ENCODE assay signal across 28 cellular contexts in the genomic region with DNA sequence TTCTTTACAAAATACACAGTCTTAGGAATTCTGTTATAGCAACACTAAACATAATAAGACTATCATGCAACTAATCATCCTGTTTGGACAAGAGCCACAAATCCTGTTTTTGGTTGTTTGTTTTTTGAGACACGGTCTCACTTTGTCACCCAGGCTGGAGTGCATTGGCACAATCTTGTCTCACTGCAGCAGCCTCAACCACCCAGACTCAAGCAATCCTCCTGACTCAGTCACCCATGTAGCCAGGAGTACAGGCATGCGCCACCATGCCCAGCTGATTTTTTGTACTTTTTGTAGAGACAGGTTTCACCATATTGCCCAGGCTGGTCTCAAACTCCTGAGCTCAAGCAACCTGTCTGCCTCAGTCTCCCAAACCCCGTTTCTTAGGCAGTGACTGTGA.
"Had no signal": no experiment of that assay in that cellular context is flagged by ENCODE, and none has a peak within 500 bp of the region (broad histone marks: within the 10 kb centered on the region; RNA-seq: fewer than 3 reads in every experiment).

No MANE protein-coding gene starts in this region.

- H3K27ac ChIP-seq: brain microvascular endothelial cell, colonic mucosa, esophagus squamous epithelium, gastroesophageal sphincter, heart right ventricle had no signal

- H3K27ac Mint-ChIP-seq: activated CD4-positive, alpha-beta memory T cell treated with anti-CD3 and anti-CD28 coated beads for 36 hours; activated CD4-positive, alpha-beta T cell treated with anti-CD3 and anti-CD28 coated beads for 36 hours; activated CD4-positive, alpha-beta T cell treated with anti-CD3 and anti-CD28 coated beads, Interleukin-2, amount 10 ng/mL, durations not matched to agents 24 days and 14 days; activated naive CD4-positive, alpha-beta T cell treated with anti-CD3 and anti-CD28 coated beads, Interleukin-2, amount 10 ng/mL, durations not matched to agents 7 days and 5 days; activated naive CD8-positive, alpha-beta T cell; activated T-cell treated with anti-CD3 and anti-CD28 coated beads, Interleukin-2, amount 50 U/mL, for 24 hours; activated T-cell treated with anti-CD3 and anti-CD28 coated beads, Interleukin-2, amount 50 U/mL, for 72 hours had no signal

- H3K36me3 ChIP-seq: colonic mucosa, esophagus squamous epithelium had no signal

- H3K4me1 ChIP-seq: colonic mucosa, gastroesophageal sphincter, heart right ventricle had no signal

- DNase-seq: activated CD4-positive, alpha-beta memory T cell treated with anti-CD3 and anti-CD28 coated beads for 36 hours; activated CD4-positive, alpha-beta T cell treated with anti-CD3 and anti-CD28 coated beads for 36 hours; activated CD4-positive, alpha-beta T cell treated with anti-CD3 and anti-CD28 coated beads, Interleukin-2, amount 10 ng/mL, durations not matched to agents 24 days and 14 days; activated CD4-positive, CD25-positive, alpha-beta regulatory T cell; activated CD4-positive, CD25-positive, alpha-beta regulatory T cell treated with anti-CD3 and anti-CD28 coated beads, Interleukin-2, amount 50 U/mL, for 72 hours; activated CD8-positive, alpha-beta memory T cell treated with anti-CD3 and anti-CD28 coated beads, Interleukin-2, amount 50 U/mL, for 48 hours; activated gamma-delta T cell; activated naive CD4-positive, alpha-beta T cell; activated naive CD4-positive, alpha-beta T cell treated with anti-CD3 and anti-CD28 coated beads, Interleukin-2, amount 10 ng/mL, durations not matched to agents 7 days and 5 days; activated T-cell treated with anti-CD3 and anti-CD28 coated beads for 4 hours; activated T-cell treated with anti-CD3 and anti-CD28 coated beads, Interleukin-2, amount 50 U/mL, for 24 hours; activated T-cell treated with anti-CD3 and anti-CD28 coated beads, Interleukin-2, amount 50 U/mL, for 72 hours; amniotic stem cell; anterior cingulate cortex; brain microvascular endothelial cell; caudate nucleus; colonic mucosa; effector CD8-positive, alpha-beta T cell; erythroblast; esophagus squamous epithelium; foreskin melanocyte; heart right ventricle; T-helper 1 cell; T-helper 2 cell had no signal

- H3K4me3 Mint-ChIP-seq: activated CD4-positive, alpha-beta memory T cell treated with anti-CD3 and anti-CD28 coated beads for 36 hours; activated CD4-positive, alpha-beta T cell treated with anti-CD3 and anti-CD28 coated beads for 36 hours; activated CD4-positive, alpha-beta T cell treated with anti-CD3 and anti-CD28 coated beads, Interleukin-2, amount 10 ng/mL, durations not matched to agents 24 days and 14 days; activated naive CD4-positive, alpha-beta T cell treated with anti-CD3 and anti-CD28 coated beads, Interleukin-2, amount 10 ng/mL, durations not matched to agents 7 days and 5 days; activated naive CD8-positive, alpha-beta T cell; activated T-cell treated with anti-CD3 and anti-CD28 coated beads, Interleukin-2, amount 50 U/mL, for 24 hours; activated T-cell treated with anti-CD3 and anti-CD28 coated beads, Interleukin-2, amount 50 U/mL, for 72 hours had no signal

- ATAC-seq: activated CD4-positive, alpha-beta T cell treated with anti-CD3 and anti-CD28 coated beads for 36 hours; activated T-cell treated with anti-CD3 and anti-CD28 coated beads, Interleukin-2, amount 50 U/mL, for 72 hours; gastroesophageal sphincter; heart right ventricle had no signal

- H3K27me3 Mint-ChIP-seq: activated CD4-positive, alpha-beta memory T cell treated with anti-CD3 and anti-CD28 coated beads for 36 hours; activated CD4-positive, alpha-beta T cell treated with anti-CD3 and anti-CD28 coated beads for 36 hours; activated CD4-positive, alpha-beta T cell treated with anti-CD3 and anti-CD28 coated beads, Interleukin-2, amount 10 ng/mL, durations not matched to agents 24 days and 14 days; activated naive CD4-positive, alpha-beta T cell treated with anti-CD3 and anti-CD28 coated beads, Interleukin-2, amount 10 ng/mL, durations not matched to agents 7 days and 5 days; activated naive CD8-positive, alpha-beta T cell; activated T-cell treated with anti-CD3 and anti-CD28 coated beads, Interleukin-2, amount 50 U/mL, for 24 hours had no signal

- H3K9me3 ChIP-seq: colonic mucosa, esophagus squamous epithelium, gastroesophageal sphincter, heart right ventricle had no signal

- H3K4me3 ChIP-seq: colonic mucosa, esophagus squamous epithelium, gastroesophageal sphincter, heart right ventricle had no signal

- H3K36me3 Mint-ChIP-seq: activated CD4-positive, alpha-beta memory T cell treated with anti-CD3 and anti-CD28 coated beads for 36 hours had no signal

- FAIRE-seq: astrocyte, endometrium had no signal

- H3K9me3 Mint-ChIP-seq: activated CD4-positive, alpha-beta memory T cell treated with anti-CD3 and anti-CD28 coated beads for 36 hours; activated CD4-positive, alpha-beta T cell treated with anti-CD3 and anti-CD28 coated beads, Interleukin-2, amount 10 ng/mL, durations not matched to agents 24 days and 14 days; activated naive CD4-positive, alpha-beta T cell treated with anti-CD3 and anti-CD28 coated beads, Interleukin-2, amount 10 ng/mL, durations not matched to agents 7 days and 5 days; activated T-cell treated with anti-CD3 and anti-CD28 coated beads, Interleukin-2, amount 50 U/mL, for 24 hours; activated T-cell treated with anti-CD3 and anti-CD28 coated beads, Interleukin-2, amount 50 U/mL, for 72 hours had no signal

- H3K27me3 ChIP-seq: brain microvascular endothelial cell, colonic mucosa, esophagus squamous epithelium, gastroesophageal sphincter, heart right ventricle had no signal

- H3K4me1 Mint-ChIP-seq: activated CD4-positive, alpha-beta T cell treated with anti-CD3 and anti-CD28 coated beads for 36 hours; activated CD4-positive, alpha-beta T cell treated with anti-CD3 and anti-CD28 coated beads, Interleukin-2, amount 10 ng/mL, durations not matched to agents 24 days and 14 days; activated naive CD4-positive, alpha-beta T cell treated with anti-CD3 and anti-CD28 coated beads, Interleukin-2, amount 10 ng/mL, durations not matched to agents 7 days and 5 days had no signal
